Comparison of ENCODE assay signal across 8 cellular contexts in genomic region chr3:25071846-25072245, GRCh38.
"Had no signal": no experiment of that assay in that cellular context is flagged by ENCODE, and none has a peak within 500 bp of the region (broad histone marks: within the 10 kb centered on the region; RNA-seq: fewer than 3 reads in every experiment).

No MANE protein-coding gene starts in this region.

- DNase-seq: GDM1, GF-D8 had no signal

- H3K4me3 ChIP-seq: GM12878 had no signal

- FAIRE-seq: G401.6, GM12878, GM12891, GM12892, GM18507, GM19239 had no signal

- ATAC-seq: GM12878 had no signal
